ENCODE assay signal across 21 cellular contexts in genomic region chr5:96180684-96181083, GRCh38.
"Had no signal": no experiment of that assay in that cellular context is flagged by ENCODE, and none has a peak within 500 bp of the region (broad histone marks: within the 10 kb centered on the region; RNA-seq: fewer than 3 reads in every experiment).

No MANE protein-coding gene starts in this region.

- H3K4me3 ChIP-seq: colonic mucosa, heart left ventricle, mucosa of descending colon, sigmoid colon, skin epidermis, stomach, thoracic aorta had no signal

- H3K9me3 ChIP-seq: colonic mucosa, mucosa of descending colon, neutrophil, stomach, thoracic aorta had no signal

- H3K4me1 ChIP-seq: colonic mucosa, sigmoid colon had no signal

- DNase-seq: colonic mucosa; dermis blood vessel endothelial cell; effector CD4-positive, alpha-beta T cell; endodermal cell; foreskin melanocyte; heart left ventricle; hippocampal formation; left colon; mucosa of descending colon; naive thymus-derived CD8-positive, alpha-beta T cell; posterior cingulate gyrus; sigmoid colon; stimulated activated CD4-positive, alpha-beta T cell treated with anti-CD3 and anti-CD28 coated beads, Interleukin-2, amount 100 ng/mL, for 24 hours; stimulated activated CD4-positive, alpha-beta T cell treated with anti-CD3 and anti-CD28 coated beads, Interleukin-4, amount 100 ng/mL, for 4 hours; stimulated activated naive B cell treated with anti-CD40 and anti-IgM and Interleukin-4, amounts not matched to agents 10 μg/mL and 1 μg/mL and 100 μg/mL, for 72 hours; stomach; substantia nigra; trophoblast cell had no signal

- H3K27me3 ChIP-seq: colonic mucosa, heart left ventricle, neutrophil, sigmoid colon, stomach had no signal

- ATAC-seq: heart left ventricle; left colon; mucosa of descending colon; naive thymus-derived CD8-positive, alpha-beta T cell; stimulated activated naive B cell treated with anti-CD40 and anti-IgM and Interleukin-4, amounts not matched to agents 10 μg/mL and 1 μg/mL and 100 μg/mL, for 72 hours had no signal

- H3K27ac ChIP-seq: colonic mucosa, neutrophil, sigmoid colon, skin epidermis, stomach, thoracic aorta had no signal

- H3K36me3 ChIP-seq: colonic mucosa, heart left ventricle, neutrophil, sigmoid colon, stomach, thoracic aorta had no signal
